In genomic region chr6:131134950-131135243, GRCh38 we compare ENCODE assay signal across 8 cellular contexts. TPM values are rescaled to one million over a fixed set of nuclear protein-coding genes. Genes with fewer than 3 reads are reported as not detected.
DNase-seq lines count a peak whose midpoint lies in the region; ATAC-seq and TF ChIP-seq lines count a peak whose summit lies in the region.

No MANE protein-coding gene starts in this region.

- H3K4me1 Mint-ChIP-seq in activated CD8-positive, alpha-beta T cell treated with anti-CD3 and anti-CD28 coated beads for 36 hours (ENCODE audit: low read depth): peaks cover 9% of the 10 kb centered on the region
- peaks cover 1% of the 10 kb centered on the region for H3K4me1 Mint-ChIP-seq in glutamatergic neuron (ENCODE audit: low read depth, unreplicated experiment)

- H3K4me3 ChIP-seq in H7 (ENCODE audit: insufficient read depth, low read depth, low read length) (peak overlapping the region; percentile 55), skeletal muscle tissue (ENCODE audit: low read length in 3 of 3) (peak overlapping the region; percentile 72 to 90 (median 79))

- H3K4me1 ChIP-seq in skeletal muscle tissue (ENCODE audit: control insufficient read depth in 3 of 3, insufficient read depth in 3 of 3, low read length in 3 of 3): peaks cover 0 to 7% (median 7%) of the 10 kb centered on the region in 3 donors

- no peaks in the 10 kb centered on the region for H3K9me3 ChIP-seq in skeletal muscle tissue (ENCODE audit: control insufficient read depth in 3 of 3, low read length in 3 of 3)

- peak overlapping the region; percentile 88 for H3K27ac Mint-ChIP-seq in activated CD8-positive, alpha-beta T cell treated with anti-CD3 and anti-CD28 coated beads for 36 hours
- peak overlapping the region; percentile 80 for H3K27ac Mint-ChIP-seq in glutamatergic neuron (ENCODE audit: unreplicated experiment)

- intact Hi-C loops in activated CD8-positive, alpha-beta T cell treated with anti-CD3 and anti-CD28 coated beads for 36 hours (cut with micrococcal nuclease): no loop called here

- peak overlapping the region; percentile 79 to 82 (median 82) for H3K9ac ChIP-seq in skeletal muscle tissue (ENCODE audit: low read depth in 1 of 3, low read length in 3 of 3)

- peaks cover 1% of the 10 kb centered on the region; the same call in 1 of the 2 replicates for H3K27me3 ChIP-seq in H7 (ENCODE audit: control insufficient read depth, insufficient read depth, low read length)
- H3K27me3 ChIP-seq in skeletal muscle tissue (ENCODE audit: control insufficient read depth in 3 of 3, insufficient read depth in 3 of 3, low read length in 3 of 3): no peaks in the 10 kb centered on the region

- no peak for ATAC-seq in activated CD8-positive, alpha-beta T cell treated with anti-CD3 and anti-CD28 coated beads for 36 hours

- no peaks in the 10 kb centered on the region for H3K9me3 Mint-ChIP-seq in activated CD8-positive, alpha-beta T cell treated with anti-CD3 and anti-CD28 coated beads for 36 hours
- H3K9me3 Mint-ChIP-seq in glutamatergic neuron (ENCODE audit: unreplicated experiment): peaks cover 5% of the 10 kb centered on the region

- no peaks in the 10 kb centered on the region for H3K36me3 ChIP-seq in H7 (replicated peaks; ENCODE audit: control insufficient read depth, insufficient read depth, low read length)
- H3K36me3 ChIP-seq in skeletal muscle tissue (ENCODE audit: control insufficient read depth in 3 of 3, insufficient read depth in 3 of 3, low read length in 3 of 3): no peaks in the 10 kb centered on the region

- H3K27me3 Mint-ChIP-seq in activated CD8-positive, alpha-beta T cell treated with anti-CD3 and anti-CD28 coated beads for 36 hours: no peaks in the 10 kb centered on the region
- peaks cover 4% of the 10 kb centered on the region for H3K27me3 Mint-ChIP-seq in glutamatergic neuron (ENCODE audit: unreplicated experiment)

- no peak for TF ChIP-seq CTCF in activated CD8-positive, alpha-beta T cell treated with anti-CD3 and anti-CD28 coated beads for 36 hours (IDR thresholded peaks at IDR 0.05)
- TF ChIP-seq CTCF in glutamatergic neuron (IDR thresholded peaks at IDR 0.05; ENCODE audit: partially characterized antibody, unreplicated experiment): no peak

- H3K4me3 Mint-ChIP-seq in activated CD8-positive, alpha-beta T cell treated with anti-CD3 and anti-CD28 coated beads for 36 hours: peak overlapping the region; percentile 83
- peak overlapping the region; percentile 86 for H3K4me3 Mint-ChIP-seq in glutamatergic neuron (ENCODE audit: unreplicated experiment)

- no peak for DNase-seq in H7
- no peak for DNase-seq in activated CD8-positive, alpha-beta T cell treated with anti-CD3 and anti-CD28 coated beads for 36 hours
- no peak for DNase-seq in glutamatergic neuron
- no peak for DNase-seq in HT-29 (ENCODE audit: low spot score)
- no peak for DNase-seq in putamen (ENCODE audit: low spot score)
- no peak for DNase-seq in iPS-NIHi11 (ENCODE audit: low spot score)
- DNase-seq in NOMO-1 (lab: John Stamatoyannopoulos, UW; ENCODE audit: unreplicated experiment in 2 of 2): no peak

- POLR2A ChIA-PET in activated CD8-positive, alpha-beta T cell treated with anti-CD3 and anti-CD28 coated beads for 36 hours (lab: Charles Lee): interaction anchor here (0.6 kb wide), 1 partner anchor 325 kb away, joined by 3 read pairs; no protein-coding TSS in a partner anchor

- H3K36me3 Mint-ChIP-seq in activated CD8-positive, alpha-beta T cell treated with anti-CD3 and anti-CD28 coated beads for 36 hours (ENCODE audit: low read depth): no peaks in the 10 kb centered on the region
- H3K36me3 Mint-ChIP-seq in glutamatergic neuron (ENCODE audit: unreplicated experiment): no peaks in the 10 kb centered on the region

- H3K27ac ChIP-seq in skeletal muscle tissue (ENCODE audit: low read depth, low read length): peak overlapping the region; percentile 60

- CTCF ChIA-PET in activated CD8-positive, alpha-beta T cell treated with anti-CD3 and anti-CD28 coated beads for 36 hours (lab: Charles Lee): interaction anchor here (3.0 kb wide), 1 partner anchor 18 kb away, joined by 14 read pairs; no protein-coding TSS in a partner anchor

RNA-seq across cellular contexts. Expression of gene AKAP7, which starts 0.4 kb away (rescaled TPM):
- 3.9 and 7.4 TPM in 2 replicates for total RNA-seq in H7 (2014; rRNA removed; shearing (Covaris generic))
- total RNA-seq in activated CD8-positive, alpha-beta T cell treated with anti-CD3 and anti-CD28 coated beads for 36 hours: 1 to 10 TPM; 6.2 to 6.5 TPM
- 5.3 TPM for total RNA-seq in glutamatergic neuron (ENCODE audit: unreplicated experiment)
- 43.3 TPM for total RNA-seq in skeletal muscle tissue
- total RNA-seq in HT-29 (2014; rRNA removed; shearing (Covaris generic)): 3.8 and 5.3 TPM in 2 replicates
